In the genomic region with DNA sequence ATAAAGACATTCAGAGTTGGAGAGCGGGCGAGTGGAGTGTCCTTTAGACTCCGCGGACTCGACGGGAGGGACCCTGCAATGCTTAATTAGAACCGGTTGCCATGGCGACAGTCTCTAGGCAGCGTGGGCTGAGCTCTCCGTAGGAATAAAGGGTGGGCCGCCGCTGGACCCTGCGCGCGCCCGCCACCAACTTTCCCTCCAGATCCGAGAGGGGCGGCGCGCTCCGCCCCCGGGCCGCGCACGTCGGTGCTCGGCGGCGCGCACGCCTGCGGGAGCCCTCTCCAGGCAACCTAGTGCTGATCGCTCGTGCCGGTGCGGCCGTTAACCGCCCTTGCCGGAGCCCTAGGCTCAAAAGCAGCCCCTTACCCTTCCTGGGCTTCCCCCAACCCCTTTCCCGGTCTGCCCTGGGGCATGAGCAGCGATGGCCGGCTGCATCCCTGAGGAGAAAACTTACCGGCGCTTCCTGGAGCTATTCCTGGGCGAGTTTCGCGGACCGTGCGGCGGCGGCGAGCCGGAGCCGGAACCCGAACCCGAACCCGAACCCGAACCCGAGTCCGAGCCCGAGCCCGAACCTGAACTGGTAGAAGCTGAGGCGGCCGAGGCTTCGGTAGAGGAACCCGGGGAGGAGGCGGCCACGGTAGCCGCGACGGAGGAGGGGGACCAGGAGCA, we compare ENCODE assay signal across 1 cellular context.
TF ChIP-seq lines count a peak whose summit lies in the region.

A gene (plus strand): TSS at position 278 of the 669 bp plus-strand sequence.

TF ChIP-seq in K562, 482 proteins besides CTCF, POLR2A, EP300 and RAD21 (continued from another document and continues in another):
- TF ChIP-seq, protein P1, sequence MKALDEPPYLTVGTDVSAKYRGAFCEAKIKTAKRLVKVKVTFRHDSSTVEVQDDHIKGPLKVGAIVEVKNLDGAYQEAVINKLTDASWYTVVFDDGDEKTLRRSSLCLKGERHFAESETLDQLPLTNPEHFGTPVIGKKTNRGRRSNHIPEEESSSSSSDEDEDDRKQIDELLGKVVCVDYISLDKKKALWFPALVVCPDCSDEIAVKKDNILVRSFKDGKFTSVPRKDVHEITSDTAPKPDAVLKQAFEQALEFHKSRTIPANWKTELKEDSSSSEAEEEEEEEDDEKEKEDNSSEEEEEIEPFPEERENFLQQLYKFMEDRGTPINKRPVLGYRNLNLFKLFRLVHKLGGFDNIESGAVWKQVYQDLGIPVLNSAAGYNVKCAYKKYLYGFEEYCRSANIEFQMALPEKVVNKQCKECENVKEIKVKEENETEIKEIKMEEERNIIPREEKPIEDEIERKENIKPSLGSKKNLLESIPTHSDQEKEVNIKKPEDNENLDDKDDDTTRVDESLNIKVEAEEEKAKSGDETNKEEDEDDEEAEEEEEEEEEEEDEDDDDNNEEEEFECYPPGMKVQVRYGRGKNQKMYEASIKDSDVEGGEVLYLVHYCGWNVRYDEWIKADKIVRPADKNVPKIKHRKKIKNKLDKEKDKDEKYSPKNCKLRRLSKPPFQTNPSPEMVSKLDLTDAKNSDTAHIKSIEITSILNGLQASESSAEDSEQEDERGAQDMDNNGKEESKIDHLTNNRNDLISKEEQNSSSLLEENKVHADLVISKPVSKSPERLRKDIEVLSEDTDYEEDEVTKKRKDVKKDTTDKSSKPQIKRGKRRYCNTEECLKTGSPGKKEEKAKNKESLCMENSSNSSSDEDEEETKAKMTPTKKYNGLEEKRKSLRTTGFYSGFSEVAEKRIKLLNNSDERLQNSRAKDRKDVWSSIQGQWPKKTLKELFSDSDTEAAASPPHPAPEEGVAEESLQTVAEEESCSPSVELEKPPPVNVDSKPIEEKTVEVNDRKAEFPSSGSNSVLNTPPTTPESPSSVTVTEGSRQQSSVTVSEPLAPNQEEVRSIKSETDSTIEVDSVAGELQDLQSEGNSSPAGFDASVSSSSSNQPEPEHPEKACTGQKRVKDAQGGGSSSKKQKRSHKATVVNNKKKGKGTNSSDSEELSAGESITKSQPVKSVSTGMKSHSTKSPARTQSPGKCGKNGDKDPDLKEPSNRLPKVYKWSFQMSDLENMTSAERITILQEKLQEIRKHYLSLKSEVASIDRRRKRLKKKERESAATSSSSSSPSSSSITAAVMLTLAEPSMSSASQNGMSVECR (CRISPR knock-in tag; IDR thresholded peaks at IDR 0.05) = peak; percentile 92
- TF ChIP-seq ARID2 (IDR thresholded peaks at IDR 0.05) (no peak), FOXM1 (IDR thresholded peaks at IDR 0.05; ENCODE audit: low read depth) (no peak), FOXM1 (CRISPR knock-in tag; IDR thresholded peaks at IDR 0.05; ENCODE audit: low read depth) (no peak), TARDBP (IDR thresholded peaks at IDR 0.05) (no peak), ZNF695 (CRISPR knock-in tag; IDR thresholded peaks at IDR 0.05) (no peak), CBFA2T3 (IDR thresholded peaks at IDR 0.05) (no peak), ELF2 (CRISPR knock-in tag; IDR thresholded peaks at IDR 0.05) (no peak), IFI16 (CRISPR knock-in tag; IDR thresholded peaks at IDR 0.05) (no peak), ZNF12 (CRISPR knock-in tag; IDR thresholded peaks at IDR 0.05) (peak; percentile 54; the same call in 1 of the 2 replicates), KDM4B (IDR thresholded peaks at IDR 0.05; ENCODE audit: borderline replicate concordance in 2 of 2, low read depth in 1 of 2) (no peak), ZNF174 (CRISPR knock-in tag; IDR thresholded peaks at IDR 0.05) (no peak), SNIP1 (IDR thresholded peaks at IDR 0.05; ENCODE audit: low read depth) (no peak), ZNF79 (CRISPR knock-in tag; IDR thresholded peaks at IDR 0.05; ENCODE audit: low read depth) (no peak), ZNF785 (CRISPR knock-in tag; IDR thresholded peaks at IDR 0.05) (no peak), RAD51 (IDR thresholded peaks at IDR 0.05; ENCODE audit: borderline replicate concordance, low read depth) (no peak), ZNF3 (CRISPR knock-in tag; IDR thresholded peaks at IDR 0.05) (no peak), RBM14 (IDR thresholded peaks at IDR 0.05; ENCODE audit: borderline replicate concordance, insufficient read depth, low read depth, low read length) (0 out of 2 replicates have a peak, but pooled peaks have one; percentile 44), GTF2E2 (tag; IDR thresholded peaks at IDR 0.05) (peak; percentile 66; the same call in 1 of the 2 replicates), THRAP3 (IDR thresholded peaks at IDR 0.05; ENCODE audit: borderline replicate concordance) (no peak), HMGN3 (IDR thresholded peaks at IDR 0.05; ENCODE audit: borderline replicate concordance, extremely low read depth, insufficient read length, low read depth, low read length) (peak; percentile 15), ZNF121 (CRISPR knock-in tag; conservative IDR thresholded peaks at IDR 0.05) (0 out of 2 replicates have a peak, but pooled peaks have one; percentile 20), ZNF696 (CRISPR knock-in tag; conservative IDR thresholded peaks at IDR 0.05) (no peak), DDX20 (tag; IDR thresholded peaks at IDR 0.05; ENCODE audit: low read depth) (no peak), NR3C1 (CRISPR knock-in tag; IDR thresholded peaks at IDR 0.05) (peak; percentile 87)
- TF ChIP-seq, protein P2, sequence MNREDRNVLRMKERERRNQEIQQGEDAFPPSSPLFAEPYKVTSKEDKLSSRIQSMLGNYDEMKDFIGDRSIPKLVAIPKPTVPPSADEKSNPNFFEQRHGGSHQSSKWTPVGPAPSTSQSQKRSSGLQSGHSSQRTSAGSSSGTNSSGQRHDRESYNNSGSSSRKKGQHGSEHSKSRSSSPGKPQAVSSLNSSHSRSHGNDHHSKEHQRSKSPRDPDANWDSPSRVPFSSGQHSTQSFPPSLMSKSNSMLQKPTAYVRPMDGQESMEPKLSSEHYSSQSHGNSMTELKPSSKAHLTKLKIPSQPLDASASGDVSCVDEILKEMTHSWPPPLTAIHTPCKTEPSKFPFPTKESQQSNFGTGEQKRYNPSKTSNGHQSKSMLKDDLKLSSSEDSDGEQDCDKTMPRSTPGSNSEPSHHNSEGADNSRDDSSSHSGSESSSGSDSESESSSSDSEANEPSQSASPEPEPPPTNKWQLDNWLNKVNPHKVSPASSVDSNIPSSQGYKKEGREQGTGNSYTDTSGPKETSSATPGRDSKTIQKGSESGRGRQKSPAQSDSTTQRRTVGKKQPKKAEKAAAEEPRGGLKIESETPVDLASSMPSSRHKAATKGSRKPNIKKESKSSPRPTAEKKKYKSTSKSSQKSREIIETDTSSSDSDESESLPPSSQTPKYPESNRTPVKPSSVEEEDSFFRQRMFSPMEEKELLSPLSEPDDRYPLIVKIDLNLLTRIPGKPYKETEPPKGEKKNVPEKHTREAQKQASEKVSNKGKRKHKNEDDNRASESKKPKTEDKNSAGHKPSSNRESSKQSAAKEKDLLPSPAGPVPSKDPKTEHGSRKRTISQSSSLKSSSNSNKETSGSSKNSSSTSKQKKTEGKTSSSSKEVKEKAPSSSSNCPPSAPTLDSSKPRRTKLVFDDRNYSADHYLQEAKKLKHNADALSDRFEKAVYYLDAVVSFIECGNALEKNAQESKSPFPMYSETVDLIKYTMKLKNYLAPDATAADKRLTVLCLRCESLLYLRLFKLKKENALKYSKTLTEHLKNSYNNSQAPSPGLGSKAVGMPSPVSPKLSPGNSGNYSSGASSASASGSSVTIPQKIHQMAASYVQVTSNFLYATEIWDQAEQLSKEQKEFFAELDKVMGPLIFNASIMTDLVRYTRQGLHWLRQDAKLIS (CRISPR knock-in tag; IDR thresholded peaks at IDR 0.05) = no peak
- TF ChIP-seq, protein P3, sequence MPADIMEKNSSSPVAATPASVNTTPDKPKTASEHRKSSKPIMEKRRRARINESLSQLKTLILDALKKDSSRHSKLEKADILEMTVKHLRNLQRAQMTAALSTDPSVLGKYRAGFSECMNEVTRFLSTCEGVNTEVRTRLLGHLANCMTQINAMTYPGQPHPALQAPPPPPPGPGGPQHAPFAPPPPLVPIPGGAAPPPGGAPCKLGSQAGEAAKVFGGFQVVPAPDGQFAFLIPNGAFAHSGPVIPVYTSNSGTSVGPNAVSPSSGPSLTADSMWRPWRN (IDR thresholded peaks at IDR 0.05; ENCODE audit: low read depth) = no peak
- TF ChIP-seq, protein P4, sequence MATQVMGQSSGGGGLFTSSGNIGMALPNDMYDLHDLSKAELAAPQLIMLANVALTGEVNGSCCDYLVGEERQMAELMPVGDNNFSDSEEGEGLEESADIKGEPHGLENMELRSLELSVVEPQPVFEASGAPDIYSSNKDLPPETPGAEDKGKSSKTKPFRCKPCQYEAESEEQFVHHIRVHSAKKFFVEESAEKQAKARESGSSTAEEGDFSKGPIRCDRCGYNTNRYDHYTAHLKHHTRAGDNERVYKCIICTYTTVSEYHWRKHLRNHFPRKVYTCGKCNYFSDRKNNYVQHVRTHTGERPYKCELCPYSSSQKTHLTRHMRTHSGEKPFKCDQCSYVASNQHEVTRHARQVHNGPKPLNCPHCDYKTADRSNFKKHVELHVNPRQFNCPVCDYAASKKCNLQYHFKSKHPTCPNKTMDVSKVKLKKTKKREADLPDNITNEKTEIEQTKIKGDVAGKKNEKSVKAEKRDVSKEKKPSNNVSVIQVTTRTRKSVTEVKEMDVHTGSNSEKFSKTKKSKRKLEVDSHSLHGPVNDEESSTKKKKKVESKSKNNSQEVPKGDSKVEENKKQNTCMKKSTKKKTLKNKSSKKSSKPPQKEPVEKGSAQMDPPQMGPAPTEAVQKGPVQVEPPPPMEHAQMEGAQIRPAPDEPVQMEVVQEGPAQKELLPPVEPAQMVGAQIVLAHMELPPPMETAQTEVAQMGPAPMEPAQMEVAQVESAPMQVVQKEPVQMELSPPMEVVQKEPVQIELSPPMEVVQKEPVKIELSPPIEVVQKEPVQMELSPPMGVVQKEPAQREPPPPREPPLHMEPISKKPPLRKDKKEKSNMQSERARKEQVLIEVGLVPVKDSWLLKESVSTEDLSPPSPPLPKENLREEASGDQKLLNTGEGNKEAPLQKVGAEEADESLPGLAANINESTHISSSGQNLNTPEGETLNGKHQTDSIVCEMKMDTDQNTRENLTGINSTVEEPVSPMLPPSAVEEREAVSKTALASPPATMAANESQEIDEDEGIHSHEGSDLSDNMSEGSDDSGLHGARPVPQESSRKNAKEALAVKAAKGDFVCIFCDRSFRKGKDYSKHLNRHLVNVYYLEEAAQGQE (CRISPR knock-in tag; IDR thresholded peaks at IDR 0.05; ENCODE audit: low read depth) = peak; percentile 98
- TF ChIP-seq, protein P5, sequence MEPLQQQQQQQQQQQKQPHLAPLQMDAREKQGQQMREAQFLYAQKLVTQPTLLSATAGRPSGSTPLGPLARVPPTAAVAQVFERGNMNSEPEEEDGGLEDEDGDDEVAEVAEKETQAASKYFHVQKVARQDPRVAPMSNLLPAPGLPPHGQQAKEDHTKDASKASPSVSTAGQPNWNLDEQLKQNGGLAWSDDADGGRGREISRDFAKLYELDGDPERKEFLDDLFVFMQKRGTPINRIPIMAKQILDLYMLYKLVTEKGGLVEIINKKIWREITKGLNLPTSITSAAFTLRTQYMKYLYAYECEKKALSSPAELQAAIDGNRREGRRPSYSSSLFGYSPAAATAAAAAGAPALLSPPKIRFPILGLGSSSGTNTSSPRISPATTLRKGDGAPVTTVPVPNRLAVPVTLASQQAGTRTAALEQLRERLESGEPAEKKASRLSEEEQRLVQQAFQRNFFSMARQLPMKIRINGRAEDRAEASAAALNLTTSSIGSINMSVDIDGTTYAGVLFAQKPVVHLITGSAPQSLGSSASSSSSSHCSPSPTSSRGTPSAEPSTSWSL (CRISPR knock-in tag; IDR thresholded peaks at IDR 0.05; ENCODE audit: borderline replicate concordance) = no peak
- TF ChIP-seq, protein P6, sequence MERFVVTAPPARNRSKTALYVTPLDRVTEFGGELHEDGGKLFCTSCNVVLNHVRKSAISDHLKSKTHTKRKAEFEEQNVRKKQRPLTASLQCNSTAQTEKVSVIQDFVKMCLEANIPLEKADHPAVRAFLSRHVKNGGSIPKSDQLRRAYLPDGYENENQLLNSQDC (CRISPR knock-in tag; IDR thresholded peaks at IDR 0.05) = no peak
- TF ChIP-seq, protein P7, sequence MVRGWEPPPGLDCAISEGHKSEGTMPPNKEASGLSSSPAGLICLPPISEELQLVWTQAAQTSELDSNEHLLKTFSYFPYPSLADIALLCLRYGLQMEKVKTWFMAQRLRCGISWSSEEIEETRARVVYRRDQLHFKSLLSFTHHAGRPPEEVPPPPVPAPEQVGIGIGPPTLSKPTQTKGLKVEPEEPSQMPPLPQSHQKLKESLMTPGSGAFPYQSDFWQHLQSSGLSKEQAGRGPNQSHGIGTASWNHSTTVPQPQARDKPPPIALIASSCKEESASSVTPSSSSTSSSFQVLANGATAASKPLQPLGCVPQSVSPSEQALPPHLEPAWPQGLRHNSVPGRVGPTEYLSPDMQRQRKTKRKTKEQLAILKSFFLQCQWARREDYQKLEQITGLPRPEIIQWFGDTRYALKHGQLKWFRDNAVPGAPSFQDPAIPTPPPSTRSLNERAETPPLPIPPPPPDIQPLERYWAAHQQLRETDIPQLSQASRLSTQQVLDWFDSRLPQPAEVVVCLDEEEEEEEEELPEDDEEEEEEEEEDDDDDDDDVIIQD (CRISPR knock-in tag; IDR thresholded peaks at IDR 0.05) = no peak
- TF ChIP-seq, protein P8, sequence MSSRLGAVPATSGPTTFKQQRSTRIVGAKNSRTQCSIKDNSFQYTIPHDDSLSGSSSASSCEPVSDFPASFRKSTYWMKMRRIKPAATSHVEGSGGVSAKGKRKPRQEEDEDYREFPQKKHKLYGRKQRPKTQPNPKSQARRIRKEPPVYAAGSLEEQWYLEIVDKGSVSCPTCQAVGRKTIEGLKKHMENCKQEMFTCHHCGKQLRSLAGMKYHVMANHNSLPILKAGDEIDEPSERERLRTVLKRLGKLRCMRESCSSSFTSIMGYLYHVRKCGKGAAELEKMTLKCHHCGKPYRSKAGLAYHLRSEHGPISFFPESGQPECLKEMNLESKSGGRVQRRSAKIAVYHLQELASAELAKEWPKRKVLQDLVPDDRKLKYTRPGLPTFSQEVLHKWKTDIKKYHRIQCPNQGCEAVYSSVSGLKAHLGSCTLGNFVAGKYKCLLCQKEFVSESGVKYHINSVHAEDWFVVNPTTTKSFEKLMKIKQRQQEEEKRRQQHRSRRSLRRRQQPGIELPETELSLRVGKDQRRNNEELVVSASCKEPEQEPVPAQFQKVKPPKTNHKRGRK (tag; IDR thresholded peaks at IDR 0.05) = no peak
- TF ChIP-seq, protein P9, sequence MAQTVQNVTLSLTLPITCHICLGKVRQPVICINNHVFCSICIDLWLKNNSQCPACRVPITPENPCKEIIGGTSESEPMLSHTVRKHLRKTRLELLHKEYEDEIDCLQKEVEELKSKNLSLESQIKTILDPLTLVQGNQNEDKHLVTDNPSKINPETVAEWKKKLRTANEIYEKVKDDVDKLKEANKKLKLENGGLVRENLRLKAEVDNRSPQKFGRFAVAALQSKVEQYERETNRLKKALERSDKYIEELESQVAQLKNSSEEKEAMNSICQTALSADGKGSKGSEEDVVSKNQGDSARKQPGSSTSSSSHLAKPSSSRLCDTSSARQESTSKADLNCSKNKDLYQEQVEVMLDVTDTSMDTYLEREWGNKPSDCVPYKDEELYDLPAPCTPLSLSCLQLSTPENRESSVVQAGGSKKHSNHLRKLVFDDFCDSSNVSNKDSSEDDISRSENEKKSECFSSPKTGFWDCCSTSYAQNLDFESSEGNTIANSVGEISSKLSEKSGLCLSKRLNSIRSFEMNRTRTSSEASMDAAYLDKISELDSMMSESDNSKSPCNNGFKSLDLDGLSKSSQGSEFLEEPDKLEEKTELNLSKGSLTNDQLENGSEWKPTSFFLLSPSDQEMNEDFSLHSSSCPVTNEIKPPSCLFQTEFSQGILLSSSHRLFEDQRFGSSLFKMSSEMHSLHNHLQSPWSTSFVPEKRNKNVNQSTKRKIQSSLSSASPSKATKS (CRISPR knock-in tag; IDR thresholded peaks at IDR 0.05) = no peak
- TF ChIP-seq, protein P10, sequence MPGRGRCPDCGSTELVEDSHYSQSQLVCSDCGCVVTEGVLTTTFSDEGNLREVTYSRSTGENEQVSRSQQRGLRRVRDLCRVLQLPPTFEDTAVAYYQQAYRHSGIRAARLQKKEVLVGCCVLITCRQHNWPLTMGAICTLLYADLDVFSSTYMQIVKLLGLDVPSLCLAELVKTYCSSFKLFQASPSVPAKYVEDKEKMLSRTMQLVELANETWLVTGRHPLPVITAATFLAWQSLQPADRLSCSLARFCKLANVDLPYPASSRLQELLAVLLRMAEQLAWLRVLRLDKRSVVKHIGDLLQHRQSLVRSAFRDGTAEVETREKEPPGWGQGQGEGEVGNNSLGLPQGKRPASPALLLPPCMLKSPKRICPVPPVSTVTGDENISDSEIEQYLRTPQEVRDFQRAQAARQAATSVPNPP (IDR thresholded peaks at IDR 0.05; ENCODE audit: borderline replicate concordance, insufficient read depth, insufficient read length) = no peak
